1 cellular context compared by ENCODE assay signal in genomic region chr20:5504061-5504739, GRCh38.
TF ChIP-seq lines count a peak whose summit lies in the region.

No MANE protein-coding gene starts in this region.

TF ChIP-seq in HepG2, 621 proteins besides CTCF, POLR2A, EP300 and RAD21 (continued from another document and continues in another):
- TF ChIP-seq E2F2 (CRISPR knock-in tag; IDR thresholded peaks at IDR 0.05; ENCODE audit: borderline replicate concordance) (no peak), ZNF367 (CRISPR knock-in tag; IDR thresholded peaks at IDR 0.05; ENCODE audit: borderline replicate concordance) (no peak), ATF4 (CRISPR knock-in tag; IDR thresholded peaks at IDR 0.05) (no peak), SAFB2 (CRISPR knock-in tag; IDR thresholded peaks at IDR 0.05; ENCODE audit: borderline replicate concordance, low read depth) (no peak), ZNF350 (CRISPR knock-in tag; IDR thresholded peaks at IDR 0.05; ENCODE audit: borderline replicate concordance, low read depth) (peak; percentile 78), NR3C1 (CRISPR knock-in tag; IDR thresholded peaks at IDR 0.05) (peak; percentile 21; the same call in 1 of the 2 replicates), ZNF841 (CRISPR knock-in tag; IDR thresholded peaks at IDR 0.05; ENCODE audit: borderline replicate concordance) (no peak), NR0B2 (CRISPR knock-in tag; IDR thresholded peaks at IDR 0.05) (no peak; the same call in 1 of the 2 replicates), ZNF674 (CRISPR knock-in tag; IDR thresholded peaks at IDR 0.05; ENCODE audit: low read depth) (no peak), MATR3 (CRISPR knock-in tag; IDR thresholded peaks at IDR 0.05) (no peak), ADNP (CRISPR knock-in tag; IDR thresholded peaks at IDR 0.05) (no peak), STAT6 (CRISPR knock-in tag; IDR thresholded peaks at IDR 0.05; ENCODE audit: borderline replicate concordance) (no peak), ZNF407 (CRISPR knock-in tag; IDR thresholded peaks at IDR 0.05; ENCODE audit: not compliant biosample characterization) (peak; percentile 68), ZNF232 (CRISPR knock-in tag; IDR thresholded peaks at IDR 0.05; ENCODE audit: borderline replicate concordance) (no peak), ZZZ3 (CRISPR knock-in tag; IDR thresholded peaks at IDR 0.05; ENCODE audit: borderline replicate concordance) (no peak), NAIF1 (CRISPR knock-in tag; IDR thresholded peaks at IDR 0.05; ENCODE audit: borderline replicate concordance) (no peak), ZBTB26 (CRISPR knock-in tag; IDR thresholded peaks at IDR 0.05; ENCODE audit: borderline replicate concordance) (no peak), MTF1 (CRISPR knock-in tag; IDR thresholded peaks at IDR 0.05) (no peak), FOXC1 (CRISPR knock-in tag; IDR thresholded peaks at IDR 0.05; ENCODE audit: borderline replicate concordance) (0 out of 2 replicates have a peak, but pooled peaks have one; percentile 74), ZNF362 (CRISPR knock-in tag; IDR thresholded peaks at IDR 0.05; ENCODE audit: borderline replicate concordance) (peak; percentile 17; the same call in 1 of the 2 replicates), FOSL2 (CRISPR knock-in tag; IDR thresholded peaks at IDR 0.05) (no peak), MLXIP (CRISPR knock-in tag; IDR thresholded peaks at IDR 0.05; ENCODE audit: borderline replicate concordance) (no peak), ZEB1 (IDR thresholded peaks at IDR 0.05; ENCODE audit: insufficient replicate concordance, low read depth) (no peak), HIVEP1 (CRISPR knock-in tag; IDR thresholded peaks at IDR 0.05) (peak; percentile 59), ZNF713 (CRISPR knock-in tag; IDR thresholded peaks at IDR 0.05) (no peak), MLLT10 (CRISPR knock-in tag; IDR thresholded peaks at IDR 0.05) (no peak), ZUFSP (CRISPR knock-in tag; IDR thresholded peaks at IDR 0.05; ENCODE audit: borderline replicate concordance) (no peak), RARG (CRISPR knock-in tag; IDR thresholded peaks at IDR 0.05; ENCODE audit: low read depth) (no peak), ZFP41 (CRISPR knock-in tag; IDR thresholded peaks at IDR 0.05; ENCODE audit: borderline replicate concordance) (peak; percentile 47), THYN1 (CRISPR knock-in tag; IDR thresholded peaks at IDR 0.05; ENCODE audit: borderline replicate concordance, low read depth) (no peak), ZKSCAN1 (IDR thresholded peaks at IDR 0.05; ENCODE audit: low read length) (no peak), PLRG1 (conservative IDR thresholded peaks at IDR 0.05) (no peak), ZNF577 (CRISPR knock-in tag; IDR thresholded peaks at IDR 0.05; ENCODE audit: borderline replicate concordance, low read depth) (no peak)
